Comparison of ENCODE assay signal across 2 cellular contexts in the genomic region with DNA sequence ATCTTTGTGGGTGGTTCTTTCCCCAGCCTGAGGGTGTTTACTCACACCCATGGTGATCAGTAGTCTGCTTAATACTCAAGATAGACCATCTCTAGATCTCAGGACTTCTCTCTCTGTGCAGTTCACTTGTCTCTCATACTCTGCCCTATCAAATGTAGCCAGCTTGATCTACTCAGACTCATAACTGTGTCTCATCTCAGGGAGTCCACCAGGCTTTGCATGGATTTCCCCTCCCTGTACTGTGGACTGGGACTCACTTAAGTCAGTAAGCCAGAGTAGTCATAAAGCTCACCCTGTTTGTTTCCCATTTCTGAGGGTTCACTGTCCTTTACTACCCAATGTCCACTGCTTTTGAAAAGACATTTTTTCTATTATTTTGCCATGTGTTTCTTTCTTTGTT.
TF ChIP-seq lines count a peak whose summit lies in the region.

No MANE protein-coding gene starts in this region.

TF ChIP-seq in A549, 52 proteins besides CTCF, POLR2A, EP300 and RAD21:
- TF ChIP-seq MAZ (IDR thresholded peaks at IDR 0.05; ENCODE audit: borderline replicate concordance, low read depth, low read length) (no peak), NFE2L2 (conservative IDR thresholded peaks at IDR 0.05; ENCODE audit: low read length) (no peak), RCOR1 (IDR thresholded peaks at IDR 0.05; ENCODE audit: low read depth, low read length) (no peak), ZNF302 (CRISPR knock-in tag; IDR thresholded peaks at IDR 0.05) (no peak), KDM1A (IDR thresholded peaks at IDR 0.05; ENCODE audit: low read depth) (no peak), FOSB (CRISPR knock-in tag; IDR thresholded peaks at IDR 0.05) (no peak), SMC3 (IDR thresholded peaks at IDR 0.05) (no peak), FOXS1 (CRISPR knock-in tag; IDR thresholded peaks at IDR 0.05) (no peak)
- TF ChIP-seq, protein P1, sequence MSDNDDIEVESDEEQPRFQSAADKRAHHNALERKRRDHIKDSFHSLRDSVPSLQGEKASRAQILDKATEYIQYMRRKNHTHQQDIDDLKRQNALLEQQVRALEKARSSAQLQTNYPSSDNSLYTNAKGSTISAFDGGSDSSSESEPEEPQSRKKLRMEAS (IDR thresholded peaks at IDR 0.05) = no peak
- TF ChIP-seq, protein P2, sequence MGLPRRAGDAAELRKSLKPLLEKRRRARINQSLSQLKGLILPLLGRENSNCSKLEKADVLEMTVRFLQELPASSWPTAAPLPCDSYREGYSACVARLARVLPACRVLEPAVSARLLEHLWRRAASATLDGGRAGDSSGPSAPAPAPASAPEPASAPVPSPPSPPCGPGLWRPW (IDR thresholded peaks at IDR 0.05) = no peak

TF ChIP-seq in K562, 482 proteins besides CTCF, POLR2A, EP300 and RAD21:
- TF ChIP-seq ZNF165 (CRISPR knock-in tag; IDR thresholded peaks at IDR 0.05; ENCODE audit: borderline replicate concordance) (no peak), ZNF24 (IDR thresholded peaks at IDR 0.05) (no peak), RB1 (IDR thresholded peaks at IDR 0.05; ENCODE audit: low read depth) (no peak), MTA3 (IDR thresholded peaks at IDR 0.05; ENCODE audit: borderline replicate concordance) (no peak), DMBX1 (CRISPR knock-in tag; IDR thresholded peaks at IDR 0.05; ENCODE audit: borderline replicate concordance) (no peak), ZNF436 (CRISPR knock-in tag; IDR thresholded peaks at IDR 0.05) (no peak), MED1 (CRISPR knock-in tag; IDR thresholded peaks at IDR 0.05; ENCODE audit: borderline replicate concordance) (no peak), PURB (CRISPR knock-in tag; IDR thresholded peaks at IDR 0.05; ENCODE audit: low read depth) (no peak), ZNF589 (CRISPR knock-in tag; IDR thresholded peaks at IDR 0.05; ENCODE audit: low read depth) (no peak), FUS (optimal IDR thresholded peaks at IDR 0.05; ENCODE audit: low read depth, low read length) (no peak), NEUROD1 (IDR thresholded peaks at IDR 0.05; ENCODE audit: borderline replicate concordance, low read depth, low read length, partially characterized antibody) (no peak)
- TF ChIP-seq, protein P3, sequence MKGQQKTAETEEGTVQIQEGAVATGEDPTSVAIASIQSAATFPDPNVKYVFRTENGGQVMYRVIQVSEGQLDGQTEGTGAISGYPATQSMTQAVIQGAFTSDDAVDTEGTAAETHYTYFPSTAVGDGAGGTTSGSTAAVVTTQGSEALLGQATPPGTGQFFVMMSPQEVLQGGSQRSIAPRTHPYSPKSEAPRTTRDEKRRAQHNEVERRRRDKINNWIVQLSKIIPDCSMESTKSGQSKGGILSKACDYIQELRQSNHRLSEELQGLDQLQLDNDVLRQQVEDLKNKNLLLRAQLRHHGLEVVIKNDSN (CRISPR knock-in tag; IDR thresholded peaks at IDR 0.05) = no peak
- TF ChIP-seq, protein P4, sequence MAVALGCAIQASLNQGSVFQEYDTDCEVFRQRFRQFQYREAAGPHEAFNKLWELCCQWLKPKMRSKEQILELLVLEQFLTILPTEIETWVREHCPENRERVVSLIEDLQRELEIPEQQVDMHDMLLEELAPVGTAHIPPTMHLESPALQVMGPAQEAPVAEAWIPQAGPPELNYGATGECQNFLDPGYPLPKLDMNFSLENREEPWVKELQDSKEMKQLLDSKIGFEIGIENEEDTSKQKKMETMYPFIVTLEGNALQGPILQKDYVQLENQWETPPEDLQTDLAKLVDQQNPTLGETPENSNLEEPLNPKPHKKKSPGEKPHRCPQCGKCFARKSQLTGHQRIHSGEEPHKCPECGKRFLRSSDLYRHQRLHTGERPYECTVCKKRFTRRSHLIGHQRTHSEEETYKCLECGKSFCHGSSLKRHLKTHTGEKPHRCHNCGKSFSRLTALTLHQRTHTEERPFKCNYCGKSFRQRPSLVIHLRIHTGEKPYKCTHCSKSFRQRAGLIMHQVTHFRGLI (CRISPR knock-in tag; IDR thresholded peaks at IDR 0.05) = no peak
